23 cellular contexts compared by ENCODE assay signal in the genomic region with DNA sequence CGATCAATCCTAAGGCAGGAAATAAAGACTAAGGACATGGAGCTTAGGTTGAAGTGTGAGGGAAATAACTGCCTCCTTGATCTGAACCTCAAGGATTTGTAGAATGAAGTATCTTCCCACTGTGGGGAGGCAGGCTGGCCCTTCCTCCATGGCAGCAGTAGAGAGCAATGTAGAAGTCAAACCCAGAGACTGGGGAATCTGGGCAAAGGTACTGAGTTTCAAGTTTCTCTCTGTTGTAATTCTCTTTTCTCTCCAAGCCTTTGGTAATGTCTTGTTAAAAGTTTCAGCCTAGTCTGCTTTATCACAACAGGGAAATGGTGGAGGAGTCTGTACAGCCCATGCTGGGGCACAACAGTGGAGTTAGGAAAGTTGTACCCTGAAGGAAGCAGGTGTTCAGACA.
"Had no signal": no experiment of that assay in that cellular context is flagged by ENCODE, and none has a peak within 500 bp of the region (broad histone marks: within the 10 kb centered on the region; RNA-seq: fewer than 3 reads in every experiment).

No MANE protein-coding gene starts in this region.

- H3K36me3 Mint-ChIP-seq: activated naive CD8-positive, alpha-beta T cell; memory B cell; natural killer cell treated with Interleukin-12 subunit alpha and Interleukin-12 subunit beta and Interleukin-15 and Interleukin-18, amount 100 ng/mL, for 72 hours had no signal

- H3K27ac Mint-ChIP-seq: activated B cell treated with CpG ODN at 0.5 μM for 24 hours; activated CD4-positive, alpha-beta T cell treated with anti-CD3 and anti-CD28 coated beads, Interleukin-2, amount 10 ng/mL, durations not matched to agents 24 days and 14 days; activated naive CD8-positive, alpha-beta T cell; memory B cell; natural killer cell treated with Interleukin-12 subunit alpha and Interleukin-12 subunit beta and Interleukin-15 and Interleukin-18, amount 100 ng/mL, for 72 hours; T-helper 17 cell had no signal

- FAIRE-seq: endothelial cell of umbilical vein, frontal cortex, kidney, small intestine had no signal

- H3K4me3 Mint-ChIP-seq: activated B cell treated with CpG ODN at 0.5 μM for 24 hours; activated CD4-positive, alpha-beta T cell treated with anti-CD3 and anti-CD28 coated beads, Interleukin-2, amount 10 ng/mL, durations not matched to agents 24 days and 14 days; activated naive CD8-positive, alpha-beta T cell; memory B cell; natural killer cell treated with Interleukin-12 subunit alpha and Interleukin-12 subunit beta and Interleukin-15 and Interleukin-18, amount 100 ng/mL, for 72 hours; T-helper 17 cell had no signal

- H3K36me3 ChIP-seq: colonic mucosa, transverse colon had no signal

- H3K4me3 ChIP-seq: body of pancreas, colonic mucosa, transverse colon had no signal

- DNase-seq: activated B cell treated with CpG ODN at 0.5 μM for 24 hours; activated CD4-positive, alpha-beta T cell treated with anti-CD3 and anti-CD28 coated beads, Interleukin-2, amount 10 ng/mL, durations not matched to agents 24 days and 14 days; activated CD8-positive, alpha-beta memory T cell treated with anti-CD3 and anti-CD28 coated beads, Interleukin-2, amount 50 U/mL, for 48 hours; activated gamma-delta T cell treated with Interleukin-2 at 50 U/mL for 16 hours; amygdala; body of pancreas; central memory CD4-positive, alpha-beta T cell; colonic mucosa; kidney; left ventricle myocardium superior; nucleus accumbens; posterior cingulate gyrus; small intestine; stimulated activated CD4-positive, alpha-beta T cell treated with anti-CD3 and anti-CD28 coated beads, Interleukin-4, amount 100 ng/mL, for 24 hours; stimulated activated naive CD4-positive, alpha-beta T cell; substantia nigra; T-helper 17 cell; transverse colon had no signal

- H3K9me3 Mint-ChIP-seq: activated B cell treated with CpG ODN at 0.5 μM for 24 hours; activated CD4-positive, alpha-beta T cell treated with anti-CD3 and anti-CD28 coated beads, Interleukin-2, amount 10 ng/mL, durations not matched to agents 24 days and 14 days; memory B cell; natural killer cell treated with Interleukin-12 subunit alpha and Interleukin-12 subunit beta and Interleukin-15 and Interleukin-18, amount 100 ng/mL, for 72 hours had no signal

- H3K4me1 ChIP-seq: colonic mucosa had no signal

- ATAC-seq: body of pancreas; left ventricle myocardium superior; natural killer cell treated with Interleukin-12 subunit alpha and Interleukin-12 subunit beta and Interleukin-15 and Interleukin-18, amount 100 ng/mL, for 72 hours; T-helper 17 cell had no signal

- H3K9me3 ChIP-seq: colonic mucosa, transverse colon had no signal

- H3K4me1 Mint-ChIP-seq: activated CD4-positive, alpha-beta T cell treated with anti-CD3 and anti-CD28 coated beads, Interleukin-2, amount 10 ng/mL, durations not matched to agents 24 days and 14 days; T-helper 17 cell had no signal

- H3K27ac ChIP-seq: body of pancreas, colonic mucosa, transverse colon had no signal

- H3K27me3 ChIP-seq: body of pancreas, colonic mucosa, transverse colon had no signal
